ENCODE assay signal across 1 cellular context in the genomic region with DNA sequence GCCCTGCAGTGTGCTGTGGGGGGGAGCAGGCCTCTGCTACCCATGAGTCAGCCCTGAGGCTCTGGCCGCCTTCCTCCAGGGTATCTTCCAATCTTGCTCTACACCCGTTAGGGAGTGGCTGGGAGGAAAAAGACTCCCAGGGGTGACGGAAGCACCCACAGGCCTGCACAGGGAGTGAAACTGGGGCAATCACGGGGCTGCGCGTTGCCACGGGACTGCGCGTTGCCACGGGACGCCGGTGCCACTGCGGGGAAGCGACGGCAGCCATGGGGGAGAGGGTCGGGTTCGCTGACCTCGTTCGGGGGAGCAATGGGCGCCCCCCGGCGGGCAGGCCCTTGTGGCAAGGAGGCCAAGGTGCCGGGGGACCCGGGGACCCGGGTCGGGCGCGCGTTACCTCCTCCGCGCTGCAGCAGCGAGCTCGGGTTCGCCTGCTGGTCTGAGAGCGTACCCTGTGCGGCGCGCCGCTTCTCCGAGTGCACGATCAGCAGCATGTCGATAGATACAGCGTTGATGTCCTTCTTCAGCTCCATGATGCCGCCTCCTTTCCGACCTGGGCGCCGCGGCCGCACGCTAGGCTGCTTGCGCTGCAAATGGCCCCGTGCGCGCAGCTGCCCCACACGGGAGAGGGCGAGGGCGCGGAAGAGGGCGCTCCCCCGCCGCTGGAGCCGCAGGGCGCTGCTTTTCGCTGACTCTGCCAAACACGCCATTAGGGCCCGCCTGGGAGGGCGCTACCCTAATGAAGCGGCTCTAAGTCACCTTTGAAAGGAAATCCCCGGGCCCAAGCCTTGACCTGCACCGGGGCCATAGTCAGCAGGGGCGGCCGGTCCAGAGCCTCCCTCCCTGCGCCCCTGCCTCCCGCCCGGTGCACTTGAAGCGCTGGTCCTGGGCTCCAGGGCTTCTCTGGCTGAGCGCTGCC.
TF ChIP-seq lines count a peak whose summit lies in the region.

A gene with protein sequence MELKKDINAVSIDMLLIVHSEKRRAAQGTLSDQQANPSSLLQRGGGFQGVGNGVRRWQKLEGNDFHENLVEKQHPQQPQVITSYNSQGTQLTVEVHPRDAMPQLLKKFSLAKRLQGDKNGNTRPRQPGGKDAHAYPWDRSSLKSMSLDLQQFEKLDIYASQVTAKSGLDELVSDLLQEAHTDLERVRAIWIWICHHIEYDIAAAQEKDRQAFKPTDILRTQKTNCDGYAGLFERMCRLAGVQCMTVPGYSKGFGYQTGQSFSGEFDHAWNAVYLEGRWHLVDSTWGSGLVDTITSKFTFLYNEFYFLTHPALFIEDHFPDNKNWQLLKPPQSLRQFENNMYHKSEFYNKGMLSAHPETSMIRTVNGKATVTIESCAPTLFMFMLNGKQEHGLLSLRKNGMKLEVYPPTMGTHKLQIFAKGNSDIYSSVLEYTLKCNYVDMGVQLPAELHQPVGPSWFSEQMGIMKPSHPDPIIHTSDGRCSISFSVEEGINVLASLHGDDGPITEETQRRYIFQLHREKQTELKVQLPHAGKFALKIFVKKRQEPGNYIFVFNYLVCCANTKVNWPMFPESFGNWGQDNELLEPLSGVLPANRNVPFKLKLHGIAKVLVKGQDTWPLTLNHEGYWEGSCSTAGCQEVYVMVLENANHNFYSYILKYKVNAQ (minus strand): TSS at position 592 of the 916 bp plus-strand sequence. CDS start 62 bp downstream, at position 530.

TF ChIP-seq in K562, 482 proteins besides CTCF, POLR2A, EP300 and RAD21:
- TF ChIP-seq, protein P1, sequence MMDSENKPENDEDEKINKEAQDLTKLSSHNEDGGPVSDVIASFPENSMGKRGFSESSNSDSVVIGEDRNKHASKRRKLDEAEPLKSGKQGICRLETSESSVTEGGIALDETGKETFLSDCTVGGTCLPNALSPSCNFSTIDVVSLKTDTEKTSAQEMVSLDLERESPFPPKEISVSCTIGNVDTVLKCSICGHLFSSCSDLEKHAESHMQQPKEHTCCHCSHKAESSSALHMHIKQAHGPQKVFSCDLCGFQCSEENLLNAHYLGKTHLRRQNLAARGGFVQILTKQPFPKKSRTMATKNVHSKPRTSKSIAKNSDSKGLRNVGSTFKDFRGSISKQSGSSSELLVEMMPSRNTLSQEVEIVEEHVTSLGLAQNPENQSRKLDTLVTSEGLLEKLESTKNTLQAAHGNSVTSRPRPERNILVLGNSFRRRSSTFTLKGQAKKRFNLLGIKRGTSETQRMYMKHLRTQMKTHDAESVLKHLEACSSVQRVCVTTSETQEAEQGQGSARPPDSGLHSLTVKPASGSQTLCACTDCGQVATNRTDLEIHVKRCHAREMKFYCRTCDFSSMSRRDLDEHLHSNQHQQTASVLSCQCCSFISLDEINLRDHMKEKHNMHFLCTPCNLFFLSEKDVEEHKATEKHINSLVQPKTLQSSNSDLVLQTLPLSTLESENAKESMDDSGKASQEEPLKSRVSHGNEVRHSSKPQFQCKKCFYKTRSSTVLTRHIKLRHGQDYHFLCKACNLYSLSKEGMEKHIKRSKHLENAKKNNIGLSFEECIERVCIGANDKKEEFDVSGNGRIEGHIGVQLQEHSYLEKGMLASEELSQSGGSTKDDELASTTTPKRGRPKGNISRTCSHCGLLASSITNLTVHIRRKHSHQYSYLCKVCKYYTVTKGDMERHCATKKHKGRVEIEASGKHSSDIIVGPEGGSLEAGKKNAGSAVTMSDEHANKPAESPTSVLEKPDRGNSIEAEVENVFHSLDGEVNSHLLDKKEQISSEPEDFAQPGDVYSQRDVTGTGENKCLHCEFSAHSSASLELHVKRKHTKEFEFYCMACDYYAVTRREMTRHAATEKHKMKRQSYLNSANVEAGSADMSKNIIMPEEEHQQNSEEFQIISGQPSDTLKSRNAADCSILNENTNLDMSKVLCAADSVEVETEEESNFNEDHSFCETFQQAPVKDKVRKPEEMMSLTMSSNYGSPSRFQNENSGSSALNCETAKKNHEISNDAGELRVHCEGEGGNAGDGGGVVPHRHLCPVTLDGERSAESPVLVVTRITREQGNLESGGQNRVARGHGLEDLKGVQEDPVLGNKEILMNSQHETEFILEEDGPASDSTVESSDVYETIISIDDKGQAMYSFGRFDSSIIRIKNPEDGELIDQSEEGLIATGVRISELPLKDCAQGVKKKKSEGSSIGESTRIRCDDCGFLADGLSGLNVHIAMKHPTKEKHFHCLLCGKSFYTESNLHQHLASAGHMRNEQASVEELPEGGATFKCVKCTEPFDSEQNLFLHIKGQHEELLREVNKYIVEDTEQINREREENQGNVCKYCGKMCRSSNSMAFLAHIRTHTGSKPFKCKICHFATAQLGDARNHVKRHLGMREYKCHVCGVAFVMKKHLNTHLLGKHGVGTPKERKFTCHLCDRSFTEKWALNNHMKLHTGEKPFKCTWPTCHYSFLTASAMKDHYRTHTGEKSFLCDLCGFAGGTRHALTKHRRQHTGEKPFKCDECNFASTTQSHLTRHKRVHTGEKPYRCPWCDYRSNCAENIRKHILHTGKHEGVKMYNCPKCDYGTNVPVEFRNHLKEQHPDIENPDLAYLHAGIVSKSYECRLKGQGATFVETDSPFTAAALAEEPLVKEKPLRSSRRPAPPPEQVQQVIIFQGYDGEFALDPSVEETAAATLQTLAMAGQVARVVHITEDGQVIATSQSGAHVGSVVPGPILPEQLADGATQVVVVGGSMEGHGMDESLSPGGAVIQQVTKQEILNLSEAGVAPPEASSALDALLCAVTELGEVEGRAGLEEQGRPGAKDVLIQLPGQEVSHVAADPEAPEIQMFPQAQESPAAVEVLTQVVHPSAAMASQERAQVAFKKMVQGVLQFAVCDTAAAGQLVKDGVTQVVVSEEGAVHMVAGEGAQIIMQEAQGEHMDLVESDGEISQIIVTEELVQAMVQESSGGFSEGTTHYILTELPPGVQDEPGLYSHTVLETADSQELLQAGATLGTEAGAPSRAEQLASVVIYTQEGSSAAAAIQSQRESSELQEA (IDR thresholded peaks at IDR 0.05; ENCODE audit: low read depth): no peak
- 0 out of 2 replicates have a peak, but pooled peaks have one; percentile 32 for TF ChIP-seq ZNF316 (IDR thresholded peaks at IDR 0.05)
- 0 out of 2 replicates have a peak, but pooled peaks have one; percentile 23 for TF ChIP-seq C11orf30 (IDR thresholded peaks at IDR 0.05; ENCODE audit: low read depth)
